ENCODE assay signal across 19 cellular contexts in genomic region chr10:13808556-13809391, GRCh38.
A peak's percentile ranks its signal among the peaks of the same experiment; 100 is the strongest.
DNase-seq lines count a peak whose midpoint lies in the region; TF ChIP-seq lines count a peak whose summit lies in the region.
"Had no signal": no experiment of that assay in that cellular context is flagged by ENCODE, and none has a peak within 500 bp of the region (broad histone marks: within the 10 kb centered on the region; RNA-seq: fewer than 3 reads in every experiment).

No MANE protein-coding gene starts in this region.

- 66 to 77% methylated on average over 8 to 15 of the region's 15 CpGs for WGBS in endodermal cell (ENCODE audit: insufficient coverage in 1 of 2, insufficient read length in 1 of 2), 2 experiments

- H3K4me1 ChIP-seq in NT2/D1 (ENCODE audit: insufficient read depth, insufficient read length) (peaks cover 4% of the 10 kb centered on the region), endodermal cell (ENCODE audit: control insufficient read depth, insufficient read depth, low read length) (peaks cover 12% of the 10 kb centered on the region), subcutaneous abdominal adipose tissue (ENCODE audit: control insufficient read depth in 5 of 5, insufficient read depth in 5 of 5, low read length in 5 of 5) (peaks cover 0 to 36% (median 23%) of the 10 kb centered on the region in 5 donors)
- H3K4me1 ChIP-seq: pancreas had no signal

- no peaks in the 10 kb centered on the region for H3K36me3 Mint-ChIP-seq in endodermal cell (ENCODE audit: low read depth)

- H3K27ac ChIP-seq in endodermal cell (ENCODE audit: low read depth, low read length) (no peak overlapping the region), subcutaneous abdominal adipose tissue (ENCODE audit: low read depth, low read length) (peak overlapping the region; percentile 43)
- H3K27ac ChIP-seq: brain microvascular endothelial cell, pancreas had no signal

- H3K9ac ChIP-seq in NT2/D1 (ENCODE audit: insufficient read length, low read depth) (peak overlapping the region; percentile 34), endodermal cell (ENCODE audit: extremely low read depth, low read length, poor library complexity, severe bottlenecking) (no peak overlapping the region), subcutaneous abdominal adipose tissue (ENCODE audit: low read length in 5 of 5) (peak overlapping the region in 1 of 5 donors; percentile 27)

- no peaks in the 10 kb centered on the region for H3K36me3 ChIP-seq in NT2/D1 (ENCODE audit: insufficient read depth, insufficient read length, low read length)
- H3K36me3 ChIP-seq in endodermal cell (ENCODE audit: control insufficient read depth, insufficient read depth, low read length), result no peaks in the 10 kb centered on the region
- H3K36me3 ChIP-seq in subcutaneous abdominal adipose tissue (ENCODE audit: control insufficient read depth in 5 of 5, insufficient read depth in 5 of 5, low read length in 5 of 5), result peaks cover 5 to 30% (median 19%) of the 10 kb centered on the region in 5 donors
- H3K36me3 ChIP-seq: MG63, pancreas had no signal

- H3K4me3 ChIP-seq in NT2/D1 (ENCODE audit: insufficient read length, low read depth) (no peak overlapping the region), endodermal cell (ENCODE audit: low read length) (no peak overlapping the region), subcutaneous abdominal adipose tissue (ENCODE audit: low read depth in 1 of 5, low read length in 5 of 5) (no peak overlapping the region)
- H3K4me3 ChIP-seq: MG63, pancreas had no signal

- no peaks in the 10 kb centered on the region for H3K27me3 ChIP-seq in NT2/D1 (ENCODE audit: insufficient read depth, insufficient read length)
- H3K27me3 ChIP-seq in endodermal cell (ENCODE audit: control insufficient read depth, insufficient read depth, low read length, poor library complexity, severe bottlenecking), result no peaks in the 10 kb centered on the region
- H3K27me3 ChIP-seq in subcutaneous abdominal adipose tissue (ENCODE audit: control insufficient read depth in 5 of 5, insufficient read depth in 4 of 5, low read length in 5 of 5), result no peaks in the 10 kb centered on the region
- H3K27me3 ChIP-seq: brain microvascular endothelial cell, MG63, pancreas had no signal

- TF ChIP-seq CTCF in endodermal cell (conservative IDR thresholded peaks at IDR 0.05), result no peak

- peaks cover 18% of the 10 kb centered on the region for H3K4me1 Mint-ChIP-seq in endodermal cell

- H3K9me3 ChIP-seq in NT2/D1 (ENCODE audit: insufficient read depth, low read length) (no peaks in the 10 kb centered on the region; the same call in 1 of the 2 replicates), endodermal cell (ENCODE audit: control insufficient read depth, low read length) (no peaks in the 10 kb centered on the region), subcutaneous abdominal adipose tissue (ENCODE audit: control insufficient read depth in 5 of 5, low read length in 5 of 5) (no peaks in the 10 kb centered on the region)
- H3K9me3 ChIP-seq: MG63, pancreas had no signal

- DNase-seq in NCI-H748 (lab: John Stamatoyannopoulos, UW; ENCODE audit: unreplicated experiment), result peak; percentile 24
- no peak for DNase-seq in NCI-H748 treated with DMSO at 0.1 percent for 48 hours (lab: John Stamatoyannopoulos, UW)
- no peak for DNase-seq in NT2/D1 (ENCODE audit: low read depth, low spot score)
- no peak for DNase-seq in endodermal cell
- DNase-seq in UCSD-AML1 (lab: John Stamatoyannopoulos, UW; ENCODE audit: unreplicated experiment), result no peak
- DNase-seq in NCI-H82 treated with DMSO at 0.1 percent for 48 hours (lab: John Stamatoyannopoulos, UW; ENCODE audit: unreplicated experiment), result no peak
- no peak for DNase-seq in retina
- DNase-seq: activated CD8-positive, alpha-beta T cell treated with anti-CD3 and anti-CD28 coated beads for 36 hours; activated effector memory CD4-positive, alpha-beta T cell treated with Interleukin-2 at 50 U/mL for 16 hours; brain microvascular endothelial cell; COR-L47; effector CD8-positive, alpha-beta T cell; MG63; NCI-H446; pancreas; SHP77; stimulated activated CD4-positive, alpha-beta T cell treated with anti-CD3 and anti-CD28 coated beads, Interleukin-12 subunit alpha, Interleukin-12 subunit beta, amount 100 ng/mL, for 4 hours; T-helper 9 cell had no signal

- peak overlapping the region; percentile 74 for H3K27ac Mint-ChIP-seq in endodermal cell
- H3K27ac Mint-ChIP-seq: activated CD8-positive, alpha-beta T cell treated with anti-CD3 and anti-CD28 coated beads for 36 hours had no signal

- no peak overlapping the region for H3K4me3 Mint-ChIP-seq in endodermal cell
- H3K4me3 Mint-ChIP-seq: activated CD8-positive, alpha-beta T cell treated with anti-CD3 and anti-CD28 coated beads for 36 hours had no signal

- no peaks in the 10 kb centered on the region for H3K9me3 Mint-ChIP-seq in endodermal cell
- H3K9me3 Mint-ChIP-seq: activated CD8-positive, alpha-beta T cell treated with anti-CD3 and anti-CD28 coated beads for 36 hours had no signal

- H3K27me3 Mint-ChIP-seq in endodermal cell (ENCODE audit: insufficient read depth), result no peaks in the 10 kb centered on the region
- H3K27me3 Mint-ChIP-seq: activated CD8-positive, alpha-beta T cell treated with anti-CD3 and anti-CD28 coated beads for 36 hours had no signal
